9 cellular contexts compared by ENCODE assay signal in the genomic region with DNA sequence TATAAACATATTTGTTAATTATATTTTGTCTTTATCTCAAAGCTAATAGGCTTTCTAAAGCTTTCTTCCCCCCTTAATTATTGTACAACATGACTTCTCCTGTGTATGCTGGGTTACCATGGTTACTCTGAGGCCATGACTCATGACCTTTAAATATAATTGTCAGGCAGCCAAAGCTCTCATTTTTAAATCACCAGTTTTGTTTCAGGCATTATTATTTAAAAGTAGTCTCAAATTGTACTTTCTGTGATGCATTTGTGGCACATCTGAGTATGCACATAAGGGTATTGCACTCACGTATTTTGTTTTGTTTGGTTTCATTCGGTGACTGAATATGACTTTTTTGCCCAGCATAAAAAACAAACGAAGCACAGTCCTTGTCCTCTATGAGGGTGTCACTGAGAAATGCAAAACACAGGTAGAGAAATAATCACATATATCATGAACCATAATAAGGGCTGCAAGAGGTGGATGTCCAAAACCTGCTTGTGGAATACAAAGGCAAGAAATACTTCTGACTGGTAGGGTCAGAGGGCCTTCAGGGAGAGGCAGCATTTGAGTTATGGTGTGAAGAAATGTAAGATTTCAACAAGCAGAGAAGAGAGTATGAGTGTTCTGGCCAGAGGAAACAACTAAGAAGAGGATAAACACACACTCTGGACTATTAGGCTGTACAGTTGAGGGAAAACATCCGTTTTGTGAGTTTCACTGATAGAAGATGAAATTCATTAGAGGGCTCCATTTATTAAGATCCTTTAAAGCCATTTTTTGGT. TPM values are rescaled to one million over a fixed set of nuclear protein-coding genes. Genes with fewer than 3 reads are reported as not detected.
DNase-seq lines count a peak whose midpoint lies in the region; ATAC-seq, FAIRE-seq and TF ChIP-seq lines count a peak whose summit lies in the region.
"Had no signal": no experiment of that assay in that cellular context is flagged by ENCODE, and none has a peak within 500 bp of the region (broad histone marks: within the 10 kb centered on the region; RNA-seq: fewer than 3 reads in every experiment).

No MANE protein-coding gene starts in this region.

- intact Hi-C loops in sciatic nerve (cut with DNase I), result no loop called here
- intact Hi-C loops in activated T-helper 1 cell treated with anti-CD3 and anti-CD28 coated beads, Interleukin-12 subunit alpha, Interleukin-12 subunit beta, Interleukin-2, Interleukin-4 antibody, amounts not matched to agents 30 ng/mL and 10 ng/mL and 1 ng/mL, durations not matched to agents 14 hours and 24 hours and 36 hours (cut with micrococcal nuclease), result no loop called here

- no peaks in the 10 kb centered on the region for H3K36me3 Mint-ChIP-seq in activated T-helper 1 cell treated with anti-CD3 and anti-CD28 coated beads, Interleukin-12 subunit alpha, Interleukin-12 subunit beta, Interleukin-2, Interleukin-4 antibody, amounts not matched to agents 30 ng/mL and 10 ng/mL and 1 ng/mL, durations not matched to agents 14 hours and 24 hours and 36 hours (ENCODE audit: low read depth)

- ATAC-seq in GM21786 (IDR thresholded peaks at IDR 0.05; ENCODE audit: unreplicated experiment) (peak; percentile 57), sciatic nerve (peak; percentile 77), GM18870 (IDR thresholded peaks at IDR 0.05; ENCODE audit: unreplicated experiment) (no peak)
- ATAC-seq: Panc1 had no signal

- TF ChIP-seq POLR2A in erythroblast (IDR thresholded peaks at IDR 0.05; ENCODE audit: low read length) (no peak), GM12892 (IDR thresholded peaks at IDR 0.05; ENCODE audit: low read depth, low read length) (no peak)

- no peaks in the 10 kb centered on the region for H3K9me3 Mint-ChIP-seq in activated T-helper 1 cell treated with anti-CD3 and anti-CD28 coated beads, Interleukin-12 subunit alpha, Interleukin-12 subunit beta, Interleukin-2, Interleukin-4 antibody, amounts not matched to agents 30 ng/mL and 10 ng/mL and 1 ng/mL, durations not matched to agents 14 hours and 24 hours and 36 hours

- no peak overlapping the region for H3K4me3 Mint-ChIP-seq in activated T-helper 1 cell treated with anti-CD3 and anti-CD28 coated beads, Interleukin-12 subunit alpha, Interleukin-12 subunit beta, Interleukin-2, Interleukin-4 antibody, amounts not matched to agents 30 ng/mL and 10 ng/mL and 1 ng/mL, durations not matched to agents 14 hours and 24 hours and 36 hours

- peaks cover 2% of the 10 kb centered on the region for H3K27me3 Mint-ChIP-seq in activated T-helper 1 cell treated with anti-CD3 and anti-CD28 coated beads, Interleukin-12 subunit alpha, Interleukin-12 subunit beta, Interleukin-2, Interleukin-4 antibody, amounts not matched to agents 30 ng/mL and 10 ng/mL and 1 ng/mL, durations not matched to agents 14 hours and 24 hours and 36 hours (ENCODE audit: insufficient read depth)

- DNase-seq in NCI-H226, result peak; percentile 21
- peak; percentile 1 to 23 for DNase-seq in erythroblast (lab: John Stamatoyannopoulos, UW)
- no peak for DNase-seq in sciatic nerve (ENCODE audit: low spot score)
- DNase-seq in activated CD4-positive, alpha-beta T cell treated with anti-CD3 and anti-CD28 coated beads for 1 hour, result no peak
- no peak for DNase-seq in GM12892 (ENCODE audit: insufficient read length)
- no peak for DNase-seq in activated T-helper 1 cell treated with anti-CD3 and anti-CD28 coated beads, Interleukin-12 subunit alpha, Interleukin-12 subunit beta, Interleukin-2, Interleukin-4 antibody, amounts not matched to agents 30 ng/mL and 10 ng/mL and 1 ng/mL, durations not matched to agents 14 hours and 24 hours and 36 hours (ENCODE audit: low spot score)

- no peak for FAIRE-seq in GM12892 (lab: Jason Lieb, UNC)

- H3K4me1 Mint-ChIP-seq in activated T-helper 1 cell treated with anti-CD3 and anti-CD28 coated beads, Interleukin-12 subunit alpha, Interleukin-12 subunit beta, Interleukin-2, Interleukin-4 antibody, amounts not matched to agents 30 ng/mL and 10 ng/mL and 1 ng/mL, durations not matched to agents 14 hours and 24 hours and 36 hours (ENCODE audit: low read depth), result no peaks in the 10 kb centered on the region

- H3K27ac Mint-ChIP-seq in activated T-helper 1 cell treated with anti-CD3 and anti-CD28 coated beads, Interleukin-12 subunit alpha, Interleukin-12 subunit beta, Interleukin-2, Interleukin-4 antibody, amounts not matched to agents 30 ng/mL and 10 ng/mL and 1 ng/mL, durations not matched to agents 14 hours and 24 hours and 36 hours, result no peak overlapping the region

RNA-seq across cellular contexts. Expression of gene CCDC192, which starts 2.1 kb away (rescaled TPM):
- total RNA-seq in sciatic nerve, result 1.2 TPM
- polyA plus RNA-seq in GM12892 (2012; ENCODE audit: missing spikeins), result 0.47 TPM
- total RNA-seq in activated T-helper 1 cell treated with anti-CD3 and anti-CD28 coated beads, Interleukin-12 subunit alpha, Interleukin-12 subunit beta, Interleukin-2, Interleukin-4 antibody, amounts not matched to agents 30 ng/mL and 10 ng/mL and 1 ng/mL, durations not matched to agents 14 hours and 24 hours and 36 hours, result not detected in 2 replicates

RNA-seq across cellular contexts. Expression of gene CTXN3, which starts 56.4 kb away (rescaled TPM):
- total RNA-seq in sciatic nerve, result not detected
- not detected for polyA plus RNA-seq in GM12892 (2012; ENCODE audit: missing spikeins)
- not detected in 2 replicates for total RNA-seq in activated T-helper 1 cell treated with anti-CD3 and anti-CD28 coated beads, Interleukin-12 subunit alpha, Interleukin-12 subunit beta, Interleukin-2, Interleukin-4 antibody, amounts not matched to agents 30 ng/mL and 10 ng/mL and 1 ng/mL, durations not matched to agents 14 hours and 24 hours and 36 hours

Comparison
In these comparisons a context has a peak if more than half of its experiments do, and no peak if none do; other contexts are left out.
1. DNase-seq: peak in NCI-H226 (single experiment) and erythroblast (2 of 2); none in sciatic nerve (single experiment), activated CD4-positive, alpha-beta T cell treated with anti-CD3 and anti-CD28 coated beads for 1 hour (single experiment), GM12892 (single experiment) and activated T-helper 1 cell treated with anti-CD3 and anti-CD28 coated beads, Interleukin-12 subunit alpha, Interleukin-12 subunit beta, Interleukin-2, Interleukin-4 antibody, amounts not matched to agents 30 ng/mL and 10 ng/mL and 1 ng/mL, durations not matched to agents 14 hours and 24 hours and 36 hours (single experiment).